In the genomic region with DNA sequence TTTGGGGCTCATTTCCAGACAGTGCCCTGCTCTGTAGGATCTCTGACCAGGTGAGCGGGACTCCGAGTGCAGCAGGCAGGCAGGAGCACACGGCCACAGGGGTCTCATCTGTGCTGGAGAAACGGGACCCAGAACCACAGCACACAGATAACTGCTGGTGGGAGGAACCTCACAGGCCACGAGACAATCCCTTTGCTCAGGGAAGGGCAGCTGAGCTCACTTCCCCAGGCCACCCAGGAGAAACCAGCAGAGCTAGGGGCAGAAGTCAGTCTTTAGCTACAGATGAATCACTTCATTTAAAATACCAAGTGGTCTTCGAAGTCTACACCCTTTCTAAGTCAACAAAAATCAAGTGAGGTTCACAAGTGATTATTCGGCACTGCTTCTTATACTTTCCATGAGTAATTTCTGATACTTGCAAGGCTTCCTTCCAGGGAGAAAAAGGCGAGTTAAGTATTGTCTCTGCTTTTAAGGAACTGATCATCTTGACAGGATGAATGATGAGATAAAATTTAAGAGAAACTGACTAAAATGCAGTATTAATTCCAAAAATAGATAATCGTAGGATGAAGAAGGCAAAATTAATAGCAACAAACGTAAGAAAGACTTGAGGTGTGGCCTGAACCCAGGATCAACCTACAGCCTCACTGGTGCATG, we compare ENCODE assay signal across 1 cellular context.
TF ChIP-seq lines count a peak whose summit lies in the region.

No MANE protein-coding gene starts in this region.

TF ChIP-seq in SK-N-SH, 30 proteins besides CTCF, POLR2A, EP300 and RAD21:
- TF ChIP-seq MEF2A (IDR thresholded peaks at IDR 0.05; ENCODE audit: borderline replicate concordance, low read depth) (no peak), YY1 (IDR thresholded peaks at IDR 0.05; ENCODE audit: low read depth) (no peak), JUND (IDR thresholded peaks at IDR 0.05) (no peak), POLR2AphosphoS5 (IDR thresholded peaks at IDR 0.05; ENCODE audit: low read depth, low read length) (no peak), FOSL2 (IDR thresholded peaks at IDR 0.05; ENCODE audit: borderline replicate concordance, low read depth) (no peak), RCOR1 (IDR thresholded peaks at IDR 0.05; ENCODE audit: low read length) (no peak), MXI1 (IDR thresholded peaks at IDR 0.05; ENCODE audit: low read depth, low read length) (no peak), RFX5 (IDR thresholded peaks at IDR 0.05; ENCODE audit: low read length) (no peak)
